In genomic region chr3:72894941-72895552, GRCh38 we compare ENCODE assay signal across 21 cellular contexts. TPM values are rescaled to one million over a fixed set of nuclear protein-coding genes. Genes with fewer than 3 reads are reported as not detected.
"Had no signal": no experiment of that assay in that cellular context is flagged by ENCODE, and none has a peak within 500 bp of the region (broad histone marks: within the 10 kb centered on the region; RNA-seq: fewer than 3 reads in every experiment).

No MANE protein-coding gene starts in this region.

- H3K4me1 ChIP-seq: colonic mucosa, psoas muscle, right lobe of liver had no signal

- H3K4me2 ChIP-seq: smooth muscle cell had no signal

- H3K36me3 Mint-ChIP-seq: brain had no signal

- H3K27me3 Mint-ChIP-seq: brain had no signal

- H3K36me3 ChIP-seq: colonic mucosa, lower lobe of right lung, right lobe of liver, upper lobe of left lung had no signal

- H3K4me3 Mint-ChIP-seq: activated CD4-positive, alpha-beta memory T cell treated with anti-CD3 and anti-CD28 coated beads, Interleukin-2, amount 10 ng/mL, durations not matched to agents 7 days and 5 days; activated naive CD8-positive, alpha-beta T cell; activated T-cell treated with anti-CD3 and anti-CD28 coated beads, Interleukin-2, amount 50 U/mL, for 4 hours; brain; nephron had no signal

- DNase-seq: activated CD4-positive, alpha-beta memory T cell treated with anti-CD3 and anti-CD28 coated beads, Interleukin-2, amount 10 ng/mL, durations not matched to agents 7 days and 5 days; activated effector memory CD4-positive, alpha-beta T cell treated with Interleukin-2 at 50 U/mL for 16 hours; activated T-cell treated with anti-CD3 and anti-CD28 coated beads, Interleukin-2, amount 50 U/mL, for 4 hours; central memory CD4-positive, alpha-beta T cell; colonic mucosa; left colon; lower lobe of right lung; psoas muscle; right lobe of liver; stimulated activated CD4-positive, alpha-beta T cell treated with anti-CD3 and anti-CD28 coated beads, Interleukin-4, amount 100 ng/mL, for 4 hours; stimulated activated CD8-positive, alpha-beta memory T cell treated with anti-CD3 and anti-CD28 coated beads, Interleukin-4, amount 100 ng/mL, for 48 hours; stimulated activated naive CD8-positive, alpha-beta T cell treated with anti-CD3 and anti-CD28 coated beads, Interleukin-15, Interleukin-2, amounts not matched to agents 100 U/mL and 50 U/mL, for 24 hours; T1000 had no signal

- ATAC-seq: activated T-cell treated with anti-CD3 and anti-CD28 coated beads, Interleukin-2, amount 50 U/mL, for 4 hours; left colon; psoas muscle; right lobe of liver; stimulated activated naive CD8-positive, alpha-beta T cell treated with anti-CD3 and anti-CD28 coated beads, Interleukin-15, Interleukin-2, amounts not matched to agents 100 U/mL and 50 U/mL, for 24 hours had no signal

- H3K27me3 ChIP-seq: colonic mucosa, right lobe of liver, upper lobe of left lung had no signal

- H3K27ac ChIP-seq: colonic mucosa, lower lobe of right lung, psoas muscle, right lobe of liver, upper lobe of left lung, VCaP had no signal

- H3K27ac Mint-ChIP-seq: activated CD4-positive, alpha-beta memory T cell treated with anti-CD3 and anti-CD28 coated beads, Interleukin-2, amount 10 ng/mL, durations not matched to agents 7 days and 5 days; activated naive CD8-positive, alpha-beta T cell; brain; nephron had no signal

- H3K9me3 Mint-ChIP-seq: activated CD4-positive, alpha-beta memory T cell treated with anti-CD3 and anti-CD28 coated beads, Interleukin-2, amount 10 ng/mL, durations not matched to agents 7 days and 5 days; activated T-cell treated with anti-CD3 and anti-CD28 coated beads, Interleukin-2, amount 50 U/mL, for 4 hours; nephron had no signal

- H3K4me1 Mint-ChIP-seq: activated CD4-positive, alpha-beta memory T cell treated with anti-CD3 and anti-CD28 coated beads, Interleukin-2, amount 10 ng/mL, durations not matched to agents 7 days and 5 days had no signal

- H3K4me3 ChIP-seq: colonic mucosa, lower lobe of right lung, psoas muscle, right lobe of liver, smooth muscle cell, upper lobe of left lung had no signal

- FAIRE-seq: endometrium, islet of Langerhans had no signal

- H3K9me3 ChIP-seq: colonic mucosa, lower lobe of right lung, psoas muscle, right lobe of liver, upper lobe of left lung had no signal

RNA-seq across cellular contexts. Expression of gene GXYLT2, which starts 7.2 kb away (rescaled TPM):
- total RNA-seq: activated CD4-positive, alpha-beta memory T cell treated with anti-CD3 and anti-CD28 coated beads, Interleukin-2, amount 10 ng/mL, durations not matched to agents 7 days and 5 days; activated T-cell treated with anti-CD3 and anti-CD28 coated beads, Interleukin-2, amount 50 U/mL, for 4 hours had no signal
